ENCODE assay signal across 9 cellular contexts in genomic region chr1:23478896-23479790, GRCh38. TPM values are rescaled to one million over a fixed set of nuclear protein-coding genes. Genes with fewer than 3 reads are reported as not detected.
A peak's percentile ranks its signal among the peaks of the same experiment; 100 is the strongest.
DNase-seq lines count a peak whose midpoint lies in the region; ATAC-seq and TF ChIP-seq lines count a peak whose summit lies in the region.
"Had no signal": no experiment of that assay in that cellular context is flagged by ENCODE, and none has a peak within 500 bp of the region (broad histone marks: within the 10 kb centered on the region; RNA-seq: fewer than 3 reads in every experiment).

No MANE protein-coding gene starts in this region.

- ATAC-seq in right lobe of liver (peak; percentile 81 to 92 (median 88)), HG02938 (IDR thresholded peaks at IDR 0.05; ENCODE audit: unreplicated experiment) (no peak)
- no peak for ATAC-seq in stimulated activated naive CD8-positive, alpha-beta T cell treated with anti-CD3 and anti-CD28 coated beads, Interleukin-15, Interleukin-2, amounts not matched to agents 100 U/mL and 50 U/mL, for 24 hours

- WGBS in right lobe of liver (ENCODE audit: insufficient coverage, low coverage, low lambda C conversion rate, missing lambda C conversion rate), result 7% methylated on average over 9 of the region's 9 CpGs

- TF ChIP-seq RAD21 in Ishikawa (IDR thresholded peaks at IDR 0.05; ENCODE audit: low read depth), result 0 out of 2 replicates have a peak, but pooled peaks have one; percentile 1

- TF ChIP-seq CTCF in choroid plexus epithelial cell (conservative IDR thresholded peaks at IDR 0.05; ENCODE audit: low read depth, low read length) (no peak), right lobe of liver (IDR thresholded peaks at IDR 0.05) (no peak), tibial artery (IDR thresholded peaks at IDR 0.05) (no peak)

- peaks cover 0 to 57% (median 25%) of the 10 kb centered on the region in 4 donors for H3K4me1 ChIP-seq in right lobe of liver
- H3K4me1 ChIP-seq in tibial artery, result peaks cover 0 to 48% (median 23%) of the 10 kb centered on the region in 4 donors

- H3K4me3 ChIP-seq in choroid plexus epithelial cell (ENCODE audit: low read depth, low read length), result no peak overlapping the region
- no peak overlapping the region for H3K4me3 ChIP-seq in right lobe of liver
- no peak overlapping the region for H3K4me3 ChIP-seq in tibial artery

- H3K9me3 ChIP-seq in right lobe of liver (no peaks in the 10 kb centered on the region), tibial artery (no peaks in the 10 kb centered on the region)

- H3K27me3 ChIP-seq in right lobe of liver (no peaks in the 10 kb centered on the region), tibial artery (no peaks in the 10 kb centered on the region)

- DNase-seq in choroid plexus epithelial cell (ENCODE audit: low read depth) (peak; percentile 85), right lobe of liver (peak; percentile 88 to 97 (median 94)), tibial artery (peak; percentile 87), islet precursor cell (no peak), NCI-H146 treated with DMSO at 0.1 percent for 48 hours (lab: John Stamatoyannopoulos, UW; ENCODE audit: unreplicated experiment) (no peak)
- DNase-seq in stimulated activated naive CD8-positive, alpha-beta T cell treated with anti-CD3 and anti-CD28 coated beads, Interleukin-15, Interleukin-2, amounts not matched to agents 100 U/mL and 50 U/mL, for 24 hours, result no peak
- DNase-seq: NCI-H446 treated with DMSO at 0.1 percent for 48 hours had no signal

- H3K36me3 ChIP-seq in right lobe of liver (no peaks in the 10 kb centered on the region), tibial artery (no peaks in the 10 kb centered on the region)

- TF ChIP-seq EP300 in Ishikawa (IDR thresholded peaks at IDR 0.05; ENCODE audit: borderline replicate concordance), result no peak

- TF ChIP-seq POLR2A in right lobe of liver (IDR thresholded peaks at IDR 0.05), result peak; percentile 88

- H3K27ac ChIP-seq in right lobe of liver (peak overlapping the region; percentile 51 to 76 (median 74)), tibial artery (peak overlapping the region; percentile 23 to 26)

- intact Hi-C loops in right lobe of liver (cut with DNase I), result no loop called here
- intact Hi-C loops in tibial artery (cut with DNase I; ENCODE audit: low total_unique reads), result no loop called here

TF ChIP-seq in Ishikawa, 13 proteins besides CTCF, POLR2A, EP300 and RAD21:
- TF ChIP-seq TCF12 (IDR thresholded peaks at IDR 0.05; ENCODE audit: low read depth) (0 out of 2 replicates have a peak, but pooled peaks have one; percentile 35), NFIC (IDR thresholded peaks at IDR 0.05) (peak; percentile 88), FOXM1 (IDR thresholded peaks at IDR 0.05; ENCODE audit: borderline replicate concordance, low read depth) (no peak), TAF1 (IDR thresholded peaks at IDR 0.05; ENCODE audit: low read depth) (peak; percentile 27; the same call in 1 of the 2 replicates), YY1 (IDR thresholded peaks at IDR 0.05; ENCODE audit: low read depth) (peak; percentile 8; the same call in 1 of the 2 replicates), USF1 (IDR thresholded peaks at IDR 0.05) (peak; percentile 95), EGR1 (IDR thresholded peaks at IDR 0.05) (no peak), ZBTB7A (IDR thresholded peaks at IDR 0.05; ENCODE audit: low read depth) (0 out of 2 replicates have a peak, but pooled peaks have one; percentile 58), TEAD4 (IDR thresholded peaks at IDR 0.05) (no peak), MAX (IDR thresholded peaks at IDR 0.05) (peak; percentile 64)

RNA-seq across cellular contexts. Expression of gene ASAP3, which starts 4.8 kb away (rescaled TPM):
- total RNA-seq in right lobe of liver, result 10 to 100 TPM; 12.3 to 22.1 (median 16.6) TPM

RNA-seq across cellular contexts. Expression of gene E2F2, which starts 51.9 kb away (rescaled TPM):
- 1 to 10 TPM in 1 of 6 experiments, under 1 TPM in 5; 0.18 to 1.2 (median 0.70) TPM for total RNA-seq in right lobe of liver

RNA-seq across cellular contexts. Expression of gene TCEA3, which starts 54.6 kb away (rescaled TPM):
- total RNA-seq in right lobe of liver, result 10 to 100 TPM; 53.3 to 94.0 (median 63.2) TPM

Comparison
In these comparisons a context has a peak if more than half of its experiments do, and no peak if none do; other contexts are left out.
1. DNase-seq: peak in choroid plexus epithelial cell (single experiment), right lobe of liver (3 of 3) and tibial artery (2 of 2); none in stimulated activated naive CD8-positive, alpha-beta T cell treated with anti-CD3 and anti-CD28 coated beads, Interleukin-15, Interleukin-2, amounts not matched to agents 100 U/mL and 50 U/mL, for 24 hours (single experiment), islet precursor cell (single experiment) and NCI-H146 treated with DMSO at 0.1 percent for 48 hours (single experiment).
2. ATAC-seq: peak in right lobe of liver (4 of 4); none in stimulated activated naive CD8-positive, alpha-beta T cell treated with anti-CD3 and anti-CD28 coated beads, Interleukin-15, Interleukin-2, amounts not matched to agents 100 U/mL and 50 U/mL, for 24 hours (single experiment) and HG02938 (single experiment).